7 cellular contexts compared by ENCODE assay signal in genomic region chr10:31353574-31353973, GRCh38. TPM values are rescaled to one million over a fixed set of nuclear protein-coding genes. Genes with fewer than 3 reads are reported as not detected.
DNase-seq lines count a peak whose midpoint lies in the region; ATAC-seq and TF ChIP-seq lines count a peak whose summit lies in the region.

No MANE protein-coding gene starts in this region.

- H3K9me3 ChIP-seq in right lobe of liver = no peaks in the 10 kb centered on the region

- H3K27me3 ChIP-seq in right lobe of liver = no peaks in the 10 kb centered on the region

- POLR2A ChIA-PET in activated CD8-positive, alpha-beta T cell treated with anti-CD3 and anti-CD28 coated beads for 36 hours (lab: Charles Lee) = interaction anchor here (1.0 kb wide), 1 partner anchor 32 kb away, joined by 3 read pairs; no protein-coding TSS in a partner anchor

- peak; percentile 34 for DNase-seq in activated CD8-positive, alpha-beta T cell treated with anti-CD3 and anti-CD28 coated beads for 36 hours
- DNase-seq in right lobe of liver (no peak), NCI-H69 (lab: John Stamatoyannopoulos, UW) (no peak), HK-2 (ENCODE audit: unreplicated experiment) (no peak)

- TF ChIP-seq CTCF in GM12872 (IDR thresholded peaks at IDR 0.05; ENCODE audit: insufficient read depth, low read depth, low read length) (peak; percentile 33; the same call in 1 of the 3 replicates), right lobe of liver (IDR thresholded peaks at IDR 0.05) (peak; percentile 5 to 26 (median 18))
- peak; percentile 31 for TF ChIP-seq CTCF in activated CD8-positive, alpha-beta T cell treated with anti-CD3 and anti-CD28 coated beads for 36 hours (IDR thresholded peaks at IDR 0.05)

- H3K4me3 ChIP-seq in right lobe of liver = no peak overlapping the region

- H3K27me3 Mint-ChIP-seq in activated CD8-positive, alpha-beta T cell treated with anti-CD3 and anti-CD28 coated beads for 36 hours = no peaks in the 10 kb centered on the region

- H3K4me1 Mint-ChIP-seq in activated CD8-positive, alpha-beta T cell treated with anti-CD3 and anti-CD28 coated beads for 36 hours (ENCODE audit: low read depth) = peaks cover 68% of the 10 kb centered on the region

- H3K36me3 Mint-ChIP-seq in activated CD8-positive, alpha-beta T cell treated with anti-CD3 and anti-CD28 coated beads for 36 hours (ENCODE audit: low read depth) = peaks cover 4% of the 10 kb centered on the region

- H3K27ac ChIP-seq in right lobe of liver = no peak overlapping the region

- CTCF ChIA-PET in activated CD8-positive, alpha-beta T cell treated with anti-CD3 and anti-CD28 coated beads for 36 hours (lab: Charles Lee) = interaction anchor here (1.5 to 1.8 kb wide), 2 partner anchors 11 to 12 kb away, joined by 5 to 6 read pairs; no protein-coding TSS in a partner anchor

- no peaks in the 10 kb centered on the region for H3K9me3 Mint-ChIP-seq in activated CD8-positive, alpha-beta T cell treated with anti-CD3 and anti-CD28 coated beads for 36 hours

- no peak for TF ChIP-seq POLR2A in right lobe of liver (IDR thresholded peaks at IDR 0.05)

- no peaks in the 10 kb centered on the region for H3K36me3 ChIP-seq in right lobe of liver

- H3K4me1 ChIP-seq in right lobe of liver = peaks cover 0 to 7% (median 0%) of the 10 kb centered on the region in 4 donors

- no peak overlapping the region for H3K4me3 Mint-ChIP-seq in activated CD8-positive, alpha-beta T cell treated with anti-CD3 and anti-CD28 coated beads for 36 hours

- peak; percentile 76 for ATAC-seq in GM19467 (IDR thresholded peaks at IDR 0.05; ENCODE audit: unreplicated experiment)
- peak; percentile 95 for ATAC-seq in HG03439 (IDR thresholded peaks at IDR 0.05; ENCODE audit: unreplicated experiment)
- peak; percentile 98 for ATAC-seq in activated CD8-positive, alpha-beta T cell treated with anti-CD3 and anti-CD28 coated beads for 36 hours
- ATAC-seq in right lobe of liver = peak; percentile 49 to 97 (median 66)

- intact Hi-C loops in activated CD8-positive, alpha-beta T cell treated with anti-CD3 and anti-CD28 coated beads for 36 hours (cut with micrococcal nuclease) = no loop called here
- intact Hi-C loops in right lobe of liver (cut with DNase I) = no loop called here

- peak overlapping the region; percentile 53 for H3K27ac Mint-ChIP-seq in activated CD8-positive, alpha-beta T cell treated with anti-CD3 and anti-CD28 coated beads for 36 hours

RNA-seq across cellular contexts. Expression of gene ZEB1, which starts 34.6 kb away (rescaled TPM):
- 10 to 100 TPM; 28.4 to 29.7 TPM for total RNA-seq in activated CD8-positive, alpha-beta T cell treated with anti-CD3 and anti-CD28 coated beads for 36 hours
- total RNA-seq in right lobe of liver = 10 to 100 TPM in 5 of 6 experiments, 1 to 10 TPM in 1; 10.0 to 17.6 (median 13.6) TPM
